ENCODE assay signal across 1 cellular context in genomic region chr7:35254496-35255416, GRCh38.
TF ChIP-seq lines count a peak whose summit lies in the region.

No MANE protein-coding gene starts in this region.

TF ChIP-seq in SK-N-SH, 30 proteins besides CTCF, POLR2A, EP300 and RAD21 (continued from another document):
- TF ChIP-seq USF1 (IDR thresholded peaks at IDR 0.05; ENCODE audit: borderline replicate concordance, low read depth) (no peak), POLR2AphosphoS5 (IDR thresholded peaks at IDR 0.05; ENCODE audit: low read depth, low read length) (no peak), RFX5 (IDR thresholded peaks at IDR 0.05; ENCODE audit: low read length) (no peak), GATA2 (CRISPR knock-in tag; IDR thresholded peaks at IDR 0.05) (no peak), NFIC (IDR thresholded peaks at IDR 0.05; ENCODE audit: borderline replicate concordance) (no peak), CHD2 (IDR thresholded peaks at IDR 0.05; ENCODE audit: low read length, partially characterized antibody) (no peak), RXRA (IDR thresholded peaks at IDR 0.05; ENCODE audit: borderline replicate concordance, low read depth) (no peak), IRF3 (IDR thresholded peaks at IDR 0.05; ENCODE audit: low read depth, low read length) (no peak), YY1 (IDR thresholded peaks at IDR 0.05; ENCODE audit: low read depth) (no peak), TEAD4 (IDR thresholded peaks at IDR 0.05; ENCODE audit: borderline replicate concordance, insufficient read depth) (no peak), RCOR1 (IDR thresholded peaks at IDR 0.05; ENCODE audit: low read length) (no peak), TCF12 (IDR thresholded peaks at IDR 0.05) (no peak), FOXJ3 (CRISPR knock-in tag; IDR thresholded peaks at IDR 0.05) (no peak)
